21 cellular contexts compared by ENCODE assay signal in the genomic region with DNA sequence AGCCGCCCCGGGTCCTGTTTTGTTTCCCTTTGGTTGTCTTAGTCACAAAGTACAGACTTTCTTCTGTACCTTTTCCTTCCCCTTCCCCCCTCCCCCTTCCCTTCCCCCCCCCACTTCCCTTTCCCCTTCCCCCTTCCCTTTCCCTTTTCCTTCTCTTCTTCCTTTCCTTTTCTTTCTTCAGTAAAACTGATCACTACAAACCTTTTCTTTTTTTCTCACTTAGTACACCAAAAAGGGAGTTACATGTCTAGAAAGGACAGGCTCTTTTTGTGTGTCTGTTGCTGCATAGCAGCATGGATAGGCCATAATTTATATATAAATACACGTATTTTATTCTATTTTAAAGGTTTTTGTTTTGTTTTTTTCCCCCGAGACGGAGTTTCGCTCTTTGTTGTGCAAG. TPM values are rescaled to one million over a fixed set of nuclear protein-coding genes. Genes with fewer than 3 reads are reported as not detected.
DNase-seq lines count a peak whose midpoint lies in the region; ATAC-seq, FAIRE-seq and TF ChIP-seq lines count a peak whose summit lies in the region.
"Had no signal": no experiment of that assay in that cellular context is flagged by ENCODE, and none has a peak within 500 bp of the region (broad histone marks: within the 10 kb centered on the region; RNA-seq: fewer than 3 reads in every experiment).

No MANE protein-coding gene starts in this region.

- CTCF ChIA-PET in HepG2 (lab: Yijun Ruan, JAX; ENCODE audit: low intra/inter-chr PET ratio, low total read pairs) (no interaction called here), activated B cell treated with CpG ODN at 0.5 μM for 24 hours (lab: Charles Lee) (no interaction called here)

- in situ Hi-C loops in HepG2 (cut with HindIII; ENCODE audit: extremely low pct_ligation_motif_present, low pct_unique_long_range_greater_than_20kb) = no loop called here

- H3K36me3 Mint-ChIP-seq in activated B cell treated with CpG ODN at 0.5 μM for 24 hours (ENCODE audit: low read depth) = peaks cover 7% of the 10 kb centered on the region

- intact Hi-C loops in HepG2 (cut with micrococcal nuclease; ENCODE audit: unreplicated experiment) (no loop called here), right lobe of liver (cut with DNase I) (no loop called here), activated B cell treated with CpG ODN at 0.5 μM for 24 hours (cut with micrococcal nuclease) (no loop called here)

- TF ChIP-seq RAD21 in HepG2 (CRISPR knock-in tag; IDR thresholded peaks at IDR 0.05) = no peak

- no peak overlapping the region for H3K4me2 ChIP-seq in HepG2 (ENCODE audit: low read depth, low read length)

- TF ChIP-seq CTCF in HepG2 (CRISPR knock-in tag; IDR thresholded peaks at IDR 0.05) (no peak), right lobe of liver (IDR thresholded peaks at IDR 0.05) (no peak), activated B cell treated with CpG ODN at 0.5 μM for 24 hours (IDR thresholded peaks at IDR 0.05) (no peak), upper lobe of left lung (IDR thresholded peaks at IDR 0.05) (no peak)

- H3K79me2 ChIP-seq in HepG2 (ENCODE audit: insufficient read depth, low read length) = peaks cover 53% of the 10 kb centered on the region

- H2AFZ ChIP-seq in HepG2 (ENCODE audit: low read length) = no peak overlapping the region

- H3K27me3 ChIP-seq in HepG2 (ENCODE audit: control insufficient read depth in 1 of 2, insufficient read depth in 2 of 2, low read length in 2 of 2) = no peaks in the 10 kb centered on the region
- H3K27me3 ChIP-seq in right lobe of liver = no peaks in the 10 kb centered on the region
- H3K27me3 ChIP-seq in layer of hippocampus (ENCODE audit: control insufficient read depth, insufficient read depth, low read length) = no peaks in the 10 kb centered on the region
- no peaks in the 10 kb centered on the region for H3K27me3 ChIP-seq in upper lobe of left lung
- H3K27me3 ChIP-seq: tibial nerve had no signal

- H3K4me1 ChIP-seq in HepG2 (ENCODE audit: insufficient read depth, low read length) (peaks cover 63% of the 10 kb centered on the region), right lobe of liver (peaks cover 0 to 33% (median 19%) of the 10 kb centered on the region in 4 donors), upper lobe of left lung (peaks cover 64 to 94% (median 84%) of the 10 kb centered on the region in 4 donors)

- TF ChIP-seq POLR2A in HepG2 (IDR thresholded peaks at IDR 0.05; ENCODE audit: insufficient read depth in 1 of 2, low read depth in 2 of 2, low read length in 2 of 2) = no peak
- no peak for TF ChIP-seq POLR2A in right lobe of liver (IDR thresholded peaks at IDR 0.05)
- no peak for TF ChIP-seq POLR2A in upper lobe of left lung (IDR thresholded peaks at IDR 0.05)

- no TSS peak for BruUV-seq in HepG2 (replicated peaks; lab: Mats Ljungman, UMichigan)

- H4K20me1 ChIP-seq in HepG2 (ENCODE audit: insufficient read depth, low read length) = no peaks in the 10 kb centered on the region

- no peaks in the 10 kb centered on the region for H3K9me3 ChIP-seq in HepG2 (ENCODE audit: low read length)
- H3K9me3 ChIP-seq in right lobe of liver = no peaks in the 10 kb centered on the region
- H3K9me3 ChIP-seq in upper lobe of left lung = no peaks in the 10 kb centered on the region
- H3K9me3 ChIP-seq: mucosa of descending colon, tibial nerve had no signal

- ATAC-seq in HepG2 (no peak), right lobe of liver (no peak), activated B cell treated with CpG ODN at 0.5 μM for 24 hours (ENCODE audit: low read depth) (no peak), upper lobe of left lung (ENCODE audit: low FRiP score in 2 of 2) (no peak), HG02571 (IDR thresholded peaks at IDR 0.05; ENCODE audit: unreplicated experiment) (no peak), HG03571 (IDR thresholded peaks at IDR 0.05; ENCODE audit: unreplicated experiment) (no peak)
- ATAC-seq: activated T-cell treated with anti-CD3 and anti-CD28 coated beads, Interleukin-2, amount 50 U/mL, for 4 hours; left lobe of liver; mucosa of descending colon; SK-N-SH treated with all-trans-retinoic acid at 6 μM for 48 hours had no signal

- TF ChIP-seq EP300 in HepG2 (IDR thresholded peaks at IDR 0.05; ENCODE audit: low read depth in 2 of 2, low read length in 2 of 2) (no peak), HepG2 (CRISPR knock-in tag; IDR thresholded peaks at IDR 0.05; ENCODE audit: borderline replicate concordance) (no peak), upper lobe of left lung (IDR thresholded peaks at IDR 0.05) (no peak)

- H3K4me3 Mint-ChIP-seq in activated B cell treated with CpG ODN at 0.5 μM for 24 hours = no peak overlapping the region
- H3K4me3 Mint-ChIP-seq: activated T-cell treated with anti-CD3 and anti-CD28 coated beads, Interleukin-2, amount 50 U/mL, for 4 hours had no signal

- H3K9ac ChIP-seq in HepG2 (ENCODE audit: insufficient read depth, low read depth, low read length) = no peak overlapping the region

- WGBS in HepG2 (ENCODE audit: low lambda C conversion rate) = 82% methylated on average over 6 of the region's 6 CpGs
- WGBS in right lobe of liver (ENCODE audit: insufficient coverage, low coverage, low lambda C conversion rate, missing lambda C conversion rate) = 69% methylated on average over 6 of the region's 6 CpGs
- 70% methylated on average over 6 of the region's 6 CpGs for WGBS in upper lobe of left lung, 2 donors

- no peak for FAIRE-seq in HepG2 (lab: Jason Lieb, UNC)

- no peaks in the 10 kb centered on the region for H3K9me3 Mint-ChIP-seq in activated B cell treated with CpG ODN at 0.5 μM for 24 hours
- H3K9me3 Mint-ChIP-seq: activated T-cell treated with anti-CD3 and anti-CD28 coated beads, Interleukin-2, amount 50 U/mL, for 4 hours had no signal

- H3K27ac ChIP-seq in HepG2 (ENCODE audit: extremely low read length, insufficient read depth, low read length) (no peak overlapping the region), right lobe of liver (no peak overlapping the region), layer of hippocampus (ENCODE audit: low read depth, low read length) (peak overlapping the region; percentile 99), upper lobe of left lung (peak overlapping the region; percentile 81 to 93 (median 90))

- H3K36me3 ChIP-seq in HepG2 (replicated peaks in 1 of 2; ENCODE audit: control insufficient read depth in 1 of 2, insufficient read depth in 2 of 2, low read length in 2 of 2) = no peaks in the 10 kb centered on the region; a peak in 2 of 5 replicates
- H3K36me3 ChIP-seq in right lobe of liver = no peaks in the 10 kb centered on the region
- peaks cover 0 to 5% (median 0%) of the 10 kb centered on the region in 4 donors for H3K36me3 ChIP-seq in upper lobe of left lung
- H3K36me3 ChIP-seq: tibial nerve had no signal

- H3K27me3 Mint-ChIP-seq in activated B cell treated with CpG ODN at 0.5 μM for 24 hours = no peaks in the 10 kb centered on the region

- no peak overlapping the region for H3K4me3 ChIP-seq in HepG2 (replicated peaks in 1 of 3; ENCODE audit: insufficient read depth in 1 of 3, low read depth in 2 of 3, low read length in 3 of 3)
- no peak overlapping the region for H3K4me3 ChIP-seq in right lobe of liver
- no peak overlapping the region for H3K4me3 ChIP-seq in upper lobe of left lung
- H3K4me3 ChIP-seq: mucosa of descending colon, tibial nerve had no signal

- peaks cover 81% of the 10 kb centered on the region for H3K4me1 Mint-ChIP-seq in activated B cell treated with CpG ODN at 0.5 μM for 24 hours

- peak overlapping the region; percentile 46 for H3K27ac Mint-ChIP-seq in activated B cell treated with CpG ODN at 0.5 μM for 24 hours

- POLR2A ChIA-PET in HepG2 (lab: Yijun Ruan, JAX) (no interaction called here), activated B cell treated with CpG ODN at 0.5 μM for 24 hours (lab: Charles Lee) (interaction anchor here (1.9 kb wide), 1 partner anchor 10 kb away, joined by 4 read pairs; no protein-coding TSS in a partner anchor)

- no peak for DNase-seq in HepG2 (ENCODE audit: low spot score)
- no peak for DNase-seq in right lobe of liver
- DNase-seq in activated B cell treated with CpG ODN at 0.5 μM for 24 hours = no peak
- no peak for DNase-seq in upper lobe of left lung
- no peak for DNase-seq in DMS 273 treated with DMSO at 0.1 percent for 48 hours (lab: John Stamatoyannopoulos, UW)
- DNase-seq: activated CD4-positive, alpha-beta T cell treated with anti-CD3 and anti-CD28 coated beads, Interleukin-2, amount 50 U/mL, for 1 hour; activated T-cell treated with anti-CD3 and anti-CD28 coated beads, Interleukin-2, amount 50 U/mL, for 4 hours; GOT3; mucosa of descending colon; NCI-H1105; NCI-H2081 treated with DMSO at 0.1 percent for 48 hours; NCI-H524; occipital lobe; retina; stimulated activated CD4-positive, alpha-beta T cell treated with anti-CD3 and anti-CD28 coated beads, Interleukin-15, amount 100 ng/mL, for 24 hours had no signal

RNA-seq across cellular contexts. Expression of a gene that starts 35.4 kb away (rescaled TPM):
- 41.7 and 48.2 TPM in 2 replicates for total RNA-seq in HepG2 (2016; rRNA removed; fragmentation: Illumina TruSeq; extraction: Trizol)
- total RNA-seq in HepG2 (2016; cell fraction: cytosol; rRNA removed; fragmentation: Illumina TruSeq; extraction: Trizol; ENCODE audit: low read depth) = 19.9 and 21.9 TPM in 2 replicates
- total RNA-seq in HepG2 (2016; cell fraction: insoluble cytoplasmic fraction; rRNA removed; fragmentation: Illumina TruSeq; extraction: Trizol) = 37.7 and 40.5 TPM in 2 replicates
- 29.4 and 31.2 TPM in 2 replicates for total RNA-seq in HepG2 (2016; cell fraction: membrane; rRNA removed; fragmentation: Illumina TruSeq; extraction: Trizol)
- 56.9 and 61.6 TPM in 2 replicates for total RNA-seq in HepG2 (2016; cell fraction: nucleus; rRNA removed; fragmentation: Illumina TruSeq; extraction: Trizol)
- 59.8 and 67.0 TPM in 2 replicates for polyA plus RNA-seq in HepG2 (2011; rRNA removed)
- polyA plus RNA-seq in HepG2 (2011; cell fraction: cytosol; rRNA removed) = 29.1 and 41.0 TPM in 2 replicates
- polyA plus RNA-seq in HepG2 (2011; cell fraction: nucleus; rRNA removed) = 155 and 203 TPM in 2 replicates
- polyA plus RNA-seq in HepG2 (2012) = 44.2 and 57.9 TPM in 2 replicates
- polyA plus RNA-seq in HepG2 (2016; cell fraction: cytosol; fragmentation: Illumina TruSeq; extraction: Trizol; ENCODE audit: low read depth) = 8.6 and 9.0 TPM in 2 replicates
- 39.4 and 48.6 TPM in 2 replicates for polyA plus RNA-seq in HepG2 (2016; cell fraction: insoluble cytoplasmic fraction; fragmentation: Illumina TruSeq; extraction: Trizol; ENCODE audit: low read depth)
- polyA plus RNA-seq in HepG2 (2016; cell fraction: membrane; fragmentation: Illumina TruSeq; extraction: Trizol; ENCODE audit: low read depth) = 18.1 and 20.6 TPM in 2 replicates
- polyA plus RNA-seq in HepG2 (2016; cell fraction: nucleus; fragmentation: Illumina TruSeq; extraction: Trizol; ENCODE audit: insufficient read depth, low read depth) = 87.0 and 94.1 TPM in 2 replicates
- polyA minus RNA-seq in HepG2 (2011; rRNA and poly(A)+ RNA removed; ENCODE audit: low replicate concordance) = 200 and 264 TPM in 2 replicates
- 44.4 and 50.0 TPM in 2 replicates for polyA minus RNA-seq in HepG2 (2011; cell fraction: cytosol; rRNA and poly(A)+ RNA removed)
- 143 and 162 TPM in 2 replicates for polyA minus RNA-seq in HepG2 (2011; cell fraction: nucleus; rRNA and poly(A)+ RNA removed)
- total RNA-seq in right lobe of liver = 10 to 100 TPM; 54.0 to 86.9 (median 68.3) TPM
- total RNA-seq in activated B cell treated with CpG ODN at 0.5 μM for 24 hours = 220 and 257 TPM in 2 replicates
- total RNA-seq in upper lobe of left lung = 100 to 1,000 TPM; 238 to 744 (median 318) TPM

RNA-seq across cellular contexts. Expression of a gene that starts 52.1 kb away (rescaled TPM):
- total RNA-seq in HepG2 (2016; rRNA removed; fragmentation: Illumina TruSeq; extraction: Trizol) (33.0 and 38.6 TPM in 2 replicates), right lobe of liver (10 to 100 TPM; 19.0 to 30.2 (median 26.8) TPM), activated B cell treated with CpG ODN at 0.5 μM for 24 hours (69.4 and 74.9 TPM in 2 replicates), upper lobe of left lung (10 to 100 TPM; 11.0 to 85.9 (median 32.5) TPM)
- 19.1 and 20.1 TPM in 2 replicates for total RNA-seq in HepG2 (2016; cell fraction: cytosol; rRNA removed; fragmentation: Illumina TruSeq; extraction: Trizol; ENCODE audit: low read depth)
- total RNA-seq in HepG2 (2016; cell fraction: insoluble cytoplasmic fraction; rRNA removed; fragmentation: Illumina TruSeq; extraction: Trizol) = 36.0 and 39.4 TPM in 2 replicates
- total RNA-seq in HepG2 (2016; cell fraction: membrane; rRNA removed; fragmentation: Illumina TruSeq; extraction: Trizol) = 12.2 and 12.9 TPM in 2 replicates
- total RNA-seq in HepG2 (2016; cell fraction: nucleus; rRNA removed; fragmentation: Illumina TruSeq; extraction: Trizol) = 31.9 and 35.0 TPM in 2 replicates
- polyA plus RNA-seq in HepG2 (2011; rRNA removed) = 41.6 and 55.6 TPM in 2 replicates
- polyA plus RNA-seq in HepG2 (2011; cell fraction: cytosol; rRNA removed) = 25.8 and 39.0 TPM in 2 replicates
- polyA plus RNA-seq in HepG2 (2011; cell fraction: nucleus; rRNA removed) = 270 and 290 TPM in 2 replicates
- 27.7 and 35.3 TPM in 2 replicates for polyA plus RNA-seq in HepG2 (2012)
- 11.2 and 12.9 TPM in 2 replicates for polyA plus RNA-seq in HepG2 (2016; cell fraction: cytosol; fragmentation: Illumina TruSeq; extraction: Trizol; ENCODE audit: low read depth)
- 38.0 and 39.9 TPM in 2 replicates for polyA plus RNA-seq in HepG2 (2016; cell fraction: insoluble cytoplasmic fraction; fragmentation: Illumina TruSeq; extraction: Trizol; ENCODE audit: low read depth)
- 12.7 and 13.2 TPM in 2 replicates for polyA plus RNA-seq in HepG2 (2016; cell fraction: membrane; fragmentation: Illumina TruSeq; extraction: Trizol; ENCODE audit: low read depth)
- 92.8 and 94.8 TPM in 2 replicates for polyA plus RNA-seq in HepG2 (2016; cell fraction: nucleus; fragmentation: Illumina TruSeq; extraction: Trizol; ENCODE audit: insufficient read depth, low read depth)
- 26.7 and 36.3 TPM in 2 replicates for polyA minus RNA-seq in HepG2 (2011; rRNA and poly(A)+ RNA removed; ENCODE audit: low replicate concordance)
- 8.2 and 12.2 TPM in 2 replicates for polyA minus RNA-seq in HepG2 (2011; cell fraction: cytosol; rRNA and poly(A)+ RNA removed)
- 15.5 and 18.7 TPM in 2 replicates for polyA minus RNA-seq in HepG2 (2011; cell fraction: nucleus; rRNA and poly(A)+ RNA removed)

Comparison
In these comparisons a context has a peak if more than half of its experiments do, and no peak if none do; other contexts are left out.
1. H3K27ac ChIP-seq: peak in layer of hippocampus (single experiment) and upper lobe of left lung (4 of 4); none in HepG2 (single experiment) and right lobe of liver (0 of 3).